Comparison of ENCODE assay signal across 8 cellular contexts in genomic region chr13:50080856-50081105, GRCh38.
DNase-seq lines count a peak whose midpoint lies in the region; ATAC-seq, FAIRE-seq and TF ChIP-seq lines count a peak whose summit lies in the region.

No MANE protein-coding gene starts in this region.

- no peak for FAIRE-seq in keratinocyte (lab: Jason Lieb, UNC)

- peaks cover 60% of the 10 kb centered on the region for H3K4me1 Mint-ChIP-seq in activated naive CD8-positive, alpha-beta T cell treated with anti-CD3 and anti-CD28 coated beads, Interleukin-2, amount 50 U/mL, for 24 hours

- H3K4me2 ChIP-seq in keratinocyte (ENCODE audit: control insufficient read depth, extremely low read depth, insufficient read depth, low read depth, low read length): peak overlapping the region; percentile 91

- no peaks in the 10 kb centered on the region for H3K9me3 Mint-ChIP-seq in activated naive CD8-positive, alpha-beta T cell treated with anti-CD3 and anti-CD28 coated beads, Interleukin-2, amount 50 U/mL, for 24 hours

- dilution Hi-C loops in keratinocyte (cut with MboI; ENCODE audit: extremely low pct_ligation_motif_present, low sequenced_read_pairs): no loop called here

- H3K79me2 ChIP-seq in keratinocyte (ENCODE audit: control insufficient read depth, insufficient read depth, low read length): peaks cover 67% of the 10 kb centered on the region

- peak overlapping the region; percentile 64 for H2AFZ ChIP-seq in keratinocyte (ENCODE audit: control insufficient read depth, low read length)

- no peaks in the 10 kb centered on the region for H3K9me1 ChIP-seq in keratinocyte (ENCODE audit: control insufficient read depth, extremely low read depth, insufficient read depth, low read length)

- no peak for ATAC-seq in activated naive CD8-positive, alpha-beta T cell treated with anti-CD3 and anti-CD28 coated beads, Interleukin-2, amount 50 U/mL, for 24 hours
- ATAC-seq in GM21447 (IDR thresholded peaks at IDR 0.05; ENCODE audit: unreplicated experiment) (no peak), omental fat pad (ENCODE audit: low FRiP score) (no peak), HG02798 (IDR thresholded peaks at IDR 0.05; ENCODE audit: poor library complexity, unreplicated experiment) (no peak)

- H3K27ac ChIP-seq in HEK293 (ENCODE audit: extremely low read depth, low read depth, low read length): peak overlapping the region; percentile 100
- peak overlapping the region; percentile 75 for H3K27ac ChIP-seq in keratinocyte (ENCODE audit: control insufficient read depth, insufficient read depth, low read length)
- H3K27ac ChIP-seq in temporal lobe (ENCODE audit: low read depth, low read length): peak overlapping the region; percentile 56

- H3K36me3 ChIP-seq in HEK293 (ENCODE audit: control insufficient read depth in 2 of 2, insufficient read depth in 1 of 2, low read length in 2 of 2): no peaks in the 10 kb centered on the region
- no peaks in the 10 kb centered on the region for H3K36me3 ChIP-seq in keratinocyte (ENCODE audit: control insufficient read depth in 2 of 2, extremely low read depth in 1 of 2, insufficient read depth in 2 of 2, low read length in 2 of 2)

- peak overlapping the region; percentile 90 for H3K9ac ChIP-seq in keratinocyte (ENCODE audit: control insufficient read depth, extremely low read depth, insufficient read depth, low read length)

- POLR2A ChIA-PET in AG04449 (lab: Yijun Ruan, JAX) (interaction anchor here (1.3 to 2.2 kb wide), 3 partner anchors 44 to 537 kb away, joined by 3 to 15 read pairs (median 6); no protein-coding TSS in a partner anchor), HEK293 (lab: Yijun Ruan, JAX) (interaction anchor here (1.5 to 5.3 kb wide), 4 partner anchors 12 to 83 kb away, joined by 3 to 50 read pairs (median 16); partner anchors contain the start of gene TRIM13)

- TF ChIP-seq CTCF in AG04449 (IDR thresholded peaks at IDR 0.05; ENCODE audit: insufficient read depth, low read length, missing control alignments): no peak
- no peak for TF ChIP-seq CTCF in HEK293 (tag by site-specific recombination; IDR thresholded peaks at IDR 0.05)
- TF ChIP-seq CTCF in keratinocyte (optimal IDR thresholded peaks at IDR 0.05 in 1 of 3, IDR thresholded peaks at IDR 0.05 in 1 of 3, conservative IDR thresholded peaks at IDR 0.05 in 1 of 3; ENCODE audit: extremely low read depth in 1 of 3, insufficient read depth in 2 of 3, low read length in 3 of 3): no peak
- no peak for TF ChIP-seq CTCF in omental fat pad (IDR thresholded peaks at IDR 0.05)

- H3K9me3 ChIP-seq in HEK293 (ENCODE audit: control insufficient read depth, insufficient read depth, low read depth, low read length): no peaks in the 10 kb centered on the region
- H3K9me3 ChIP-seq in keratinocyte (ENCODE audit: control insufficient read depth, low read depth, low read length): no peaks in the 10 kb centered on the region

- CTCF ChIA-PET in AG04449 (lab: Yijun Ruan, JAX): interaction anchor here (0.9 to 2.8 kb wide), 10 partner anchors 9 to 732 kb away, joined by 3 to 10 read pairs (median 4); partner anchors contain the start of gene TRIM13
- CTCF ChIA-PET in HEK293 (lab: Yijun Ruan, JAX): interaction anchor here (0.7 kb wide), 1 partner anchor 9 kb away, joined by 5 read pairs; no protein-coding TSS in a partner anchor

- DNase-seq in AG04449 (ENCODE audit: low read depth, low spot score) (no peak), keratinocyte (ENCODE audit: low read depth, low spot score) (no peak), omental fat pad (ENCODE audit: low spot score) (no peak)
- DNase-seq in activated naive CD8-positive, alpha-beta T cell treated with anti-CD3 and anti-CD28 coated beads, Interleukin-2, amount 50 U/mL, for 24 hours: no peak

- H3K36me3 Mint-ChIP-seq in activated naive CD8-positive, alpha-beta T cell treated with anti-CD3 and anti-CD28 coated beads, Interleukin-2, amount 50 U/mL, for 24 hours (ENCODE audit: low read depth): peaks cover 33% of the 10 kb centered on the region

- H4K20me1 ChIP-seq in keratinocyte (ENCODE audit: control insufficient read depth, extremely low read depth, insufficient read depth, low read length): peaks cover 4% of the 10 kb centered on the region

- H3K4me3 ChIP-seq in AG04449 (ENCODE audit: low read depth, low read length): peak overlapping the region; percentile 93
- peak overlapping the region; percentile 99 for H3K4me3 ChIP-seq in HEK293 (ENCODE audit: low read depth, low read length)
- H3K4me3 ChIP-seq in keratinocyte (ENCODE audit: control insufficient read depth in 2 of 3, extremely low read depth in 1 of 3, insufficient read depth in 2 of 3, low read depth in 1 of 3, low read length in 3 of 3): peak overlapping the region; percentile 83 to 91 (median 86)

- H3K27me3 Mint-ChIP-seq in activated naive CD8-positive, alpha-beta T cell treated with anti-CD3 and anti-CD28 coated beads, Interleukin-2, amount 50 U/mL, for 24 hours: peaks cover 19% of the 10 kb centered on the region

- H3K27ac Mint-ChIP-seq in activated naive CD8-positive, alpha-beta T cell treated with anti-CD3 and anti-CD28 coated beads, Interleukin-2, amount 50 U/mL, for 24 hours: peak overlapping the region; percentile 99

- H3K27me3 ChIP-seq in keratinocyte (ENCODE audit: control insufficient read depth, extremely low read depth, insufficient read depth, low read length): no peaks in the 10 kb centered on the region

- H3K4me3 Mint-ChIP-seq in activated naive CD8-positive, alpha-beta T cell treated with anti-CD3 and anti-CD28 coated beads, Interleukin-2, amount 50 U/mL, for 24 hours: peak overlapping the region; percentile 98

- H3K4me1 ChIP-seq in HEK293 (ENCODE audit: control insufficient read depth, insufficient read depth, low read length) (peaks cover 9% of the 10 kb centered on the region), keratinocyte (ENCODE audit: control insufficient read depth, extremely low read depth, insufficient read depth, low read length) (peaks cover 24% of the 10 kb centered on the region)

TF ChIP-seq in HEK293, 187 proteins besides CTCF, POLR2A, EP300 and RAD21 (continues in another document):
- TF ChIP-seq ZNF701 (tag by site-specific recombination; IDR thresholded peaks at IDR 0.05) (no peak), BCL6B (tag by site-specific recombination; IDR thresholded peaks at IDR 0.05) (no peak), ZNF394 (tag by site-specific recombination; IDR thresholded peaks at IDR 0.05; ENCODE audit: borderline replicate concordance) (no peak), MEIS1 (CRISPR knock-in tag; IDR thresholded peaks at IDR 0.05; ENCODE audit: borderline replicate concordance) (no peak), ZBTB48 (tag by site-specific recombination; IDR thresholded peaks at IDR 0.05) (no peak), ZNF138 (tag by site-specific recombination; IDR thresholded peaks at IDR 0.05; ENCODE audit: borderline replicate concordance) (no peak), ZNF292 (tag by site-specific recombination; IDR thresholded peaks at IDR 0.05; ENCODE audit: borderline replicate concordance, low read depth) (no peak), ZNF366 (tag by site-specific recombination; conservative IDR thresholded peaks at IDR 0.05) (0 out of 2 replicates have a peak, but pooled peaks have one; percentile 1), ZNF362 (tag by site-specific recombination; IDR thresholded peaks at IDR 0.05) (0 out of 2 replicates have a peak, but pooled peaks have one; percentile 60), REST (tag by site-specific recombination; IDR thresholded peaks at IDR 0.05) (no peak), BCL11B (tag by site-specific recombination; IDR thresholded peaks at IDR 0.05; ENCODE audit: low read depth) (no peak)
